ENCODE assay signal across 13 cellular contexts in the genomic region with DNA sequence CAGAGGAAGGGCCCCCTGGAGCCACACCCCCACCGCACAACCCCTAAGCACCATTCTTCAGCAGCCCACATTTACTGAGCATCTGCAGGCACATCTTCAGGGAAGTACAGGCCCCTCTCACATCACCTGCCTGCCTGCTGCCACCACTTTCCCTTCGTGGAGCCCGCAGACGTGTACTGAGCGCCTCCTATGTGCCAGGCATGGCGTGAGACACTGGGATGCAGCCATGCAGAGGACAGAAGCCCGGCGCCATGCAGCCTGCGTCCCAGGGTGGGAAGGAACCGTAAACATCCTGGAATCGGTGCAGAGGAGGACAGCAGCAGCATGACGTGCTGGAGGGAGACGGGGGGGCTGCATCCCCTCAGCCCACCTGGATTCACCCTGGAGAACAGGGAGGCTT.
DNase-seq lines count a peak whose midpoint lies in the region; ATAC-seq and TF ChIP-seq lines count a peak whose summit lies in the region.
"Had no signal": no experiment of that assay in that cellular context is flagged by ENCODE, and none has a peak within 500 bp of the region (broad histone marks: within the 10 kb centered on the region; RNA-seq: fewer than 3 reads in every experiment).

No MANE protein-coding gene starts in this region.

- H3K27me3 ChIP-seq in colonic mucosa, result peaks cover 7% of the 10 kb centered on the region

- H3K4me3 ChIP-seq in colonic mucosa, result no peak overlapping the region
- H3K4me3 ChIP-seq: body of pancreas, HAP-1, smooth muscle cell had no signal

- peak; percentile 67 for ATAC-seq in left colon
- no peak for ATAC-seq in HG03139 (IDR thresholded peaks at IDR 0.05; ENCODE audit: unreplicated experiment)
- ATAC-seq in HG03045 (IDR thresholded peaks at IDR 0.05; ENCODE audit: unreplicated experiment), result no peak
- ATAC-seq: body of pancreas had no signal

- TF ChIP-seq CTCF in colonic mucosa (IDR thresholded peaks at IDR 0.05), result no peak

- DNase-seq in EL (peak; percentile 8), H4 (ENCODE audit: low spot score) (peak; percentile 19), SK-N-DZ (ENCODE audit: low spot score) (peak; percentile 16), left colon (peak in 1 of 2 donors; percentile 20), colonic mucosa (no peak)
- DNase-seq: activated T-cell treated with anti-CD3 and anti-CD28 coated beads, Interleukin-2, amount 50 U/mL, for 24 hours; body of pancreas; immature natural killer cell; natural killer cell had no signal

- no peaks in the 10 kb centered on the region for H3K9me3 ChIP-seq in colonic mucosa
- H3K9me3 ChIP-seq: body of pancreas, HAP-1 had no signal

- H3K9ac ChIP-seq in colonic mucosa (ENCODE audit: low read depth in 2 of 2, low read length in 2 of 2), result no peak overlapping the region

- H3K4me1 ChIP-seq in colonic mucosa, result no peaks in the 10 kb centered on the region
- H3K4me1 ChIP-seq: body of pancreas, HAP-1 had no signal

- no peak overlapping the region for H3K27ac ChIP-seq in colonic mucosa
- H3K27ac ChIP-seq: body of pancreas had no signal

- H3K36me3 ChIP-seq in colonic mucosa, result no peaks in the 10 kb centered on the region
- H3K36me3 ChIP-seq: HAP-1 had no signal

- intact Hi-C loops in left colon (cut with DNase I, micrococcal nuclease), result no loop called here
- intact Hi-C loops in colonic mucosa (cut with DNase I), result no loop called here
